Comparison of ENCODE assay signal across 24 cellular contexts in genomic region chr12:92192361-92192760, GRCh38.
"Had no signal": no experiment of that assay in that cellular context is flagged by ENCODE, and none has a peak within 500 bp of the region (broad histone marks: within the 10 kb centered on the region; RNA-seq: fewer than 3 reads in every experiment).

No MANE protein-coding gene starts in this region.

- H3K27ac Mint-ChIP-seq: activated CD4-positive, alpha-beta T cell treated with anti-CD3 and anti-CD28 coated beads for 36 hours; activated naive CD8-positive, alpha-beta T cell treated with anti-CD3 and anti-CD28 coated beads for 36 hours; endodermal cell; type B pancreatic cell had no signal

- H3K9me3 Mint-ChIP-seq: endodermal cell had no signal

- H3K4me3 Mint-ChIP-seq: activated CD4-positive, alpha-beta T cell treated with anti-CD3 and anti-CD28 coated beads for 36 hours; activated naive CD8-positive, alpha-beta T cell treated with anti-CD3 and anti-CD28 coated beads for 36 hours; endodermal cell; neural crest cell; type B pancreatic cell had no signal

- H3K27me3 ChIP-seq: breast epithelium, heart left ventricle, vagina had no signal

- H3K4me1 ChIP-seq: breast epithelium, lower lobe of right lung, vagina had no signal

- H3K36me3 ChIP-seq: breast epithelium, heart left ventricle, lower lobe of right lung, thoracic aorta, vagina had no signal

- H3K9me3 ChIP-seq: breast epithelium, lower lobe of right lung, vagina had no signal

- FAIRE-seq: small intestine, TTC549 had no signal

- H3K4me3 ChIP-seq: breast epithelium, heart left ventricle, lower lobe of right lung, mucosa of descending colon, thoracic aorta, vagina had no signal

- H3K36me3 Mint-ChIP-seq: activated naive CD8-positive, alpha-beta T cell treated with anti-CD3 and anti-CD28 coated beads for 36 hours; type B pancreatic cell had no signal

- H3K27me3 Mint-ChIP-seq: activated CD4-positive, alpha-beta T cell treated with anti-CD3 and anti-CD28 coated beads for 36 hours; activated naive CD8-positive, alpha-beta T cell treated with anti-CD3 and anti-CD28 coated beads for 36 hours; type B pancreatic cell had no signal

- ATAC-seq: activated CD4-positive, alpha-beta T cell treated with anti-CD3 and anti-CD28 coated beads for 36 hours; heart left ventricle; left lobe of liver; lower lobe of right lung; mucosa of descending colon had no signal

- DNase-seq: activated CD4-positive, alpha-beta T cell treated with anti-CD3 and anti-CD28 coated beads for 36 hours; activated CD4-positive, alpha-beta T cell treated with anti-CD3 and anti-CD28 coated beads, Interleukin-2, amount 50 U/mL, for 4 hours; activated naive CD4-positive, alpha-beta T cell treated with Interleukin-2 at 50 U/mL for 16 hours; activated naive CD8-positive, alpha-beta T cell treated with anti-CD3 and anti-CD28 coated beads for 36 hours; activated T-cell treated with anti-CD3 and anti-CD28 coated beads, Interleukin-2, amount 50 U/mL, for 48 hours; cortex of kidney; endodermal cell; heart left ventricle; islet precursor cell; lower lobe of right lung; mesendoderm; mucosa of descending colon; posterior cingulate gyrus; small intestine; stimulated activated CD4-positive, alpha-beta T cell treated with anti-CD3 and anti-CD28 coated beads, Interleukin-2, amount 100 ng/mL, for 24 hours; stimulated activated CD8-positive, alpha-beta memory T cell treated with anti-CD3 and anti-CD28 coated beads, Interleukin-4, amount 100 ng/mL, for 48 hours; stimulated activated naive CD4-positive, alpha-beta T cell treated with Interleukin-2 at 50 U/mL for 16 hours had no signal

- H3K27ac ChIP-seq: breast epithelium, heart left ventricle, lower lobe of right lung, thoracic aorta, vagina had no signal

- H3K4me1 Mint-ChIP-seq: endodermal cell had no signal
